In the genomic region with DNA sequence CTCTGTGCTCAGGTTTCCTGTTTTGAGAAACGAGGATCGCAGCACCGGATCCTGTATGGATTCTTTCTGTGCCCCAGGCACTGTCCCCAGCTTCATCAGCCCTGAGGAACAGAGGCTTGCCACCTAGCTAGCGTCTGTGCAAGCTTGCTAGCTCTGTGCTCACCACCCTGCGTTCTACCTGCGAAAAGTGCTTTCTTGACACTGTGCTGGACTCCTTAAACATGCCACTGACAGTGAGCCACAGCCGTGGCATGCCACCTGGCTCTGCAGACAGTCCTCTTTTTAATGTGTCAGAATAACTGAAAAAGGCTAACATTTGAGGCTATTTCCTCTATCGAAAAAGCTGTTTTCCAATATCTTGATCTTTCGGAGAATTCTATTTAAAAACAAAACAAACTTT, we compare ENCODE assay signal across 2 cellular contexts.
TF ChIP-seq lines count a peak whose summit lies in the region.

No MANE protein-coding gene starts in this region.

TF ChIP-seq in GM23338, 12 proteins besides CTCF, POLR2A, EP300 and RAD21 (continues in another document):
- TF ChIP-seq CREB1 (CRISPR knock-in tag; IDR thresholded peaks at IDR 0.05; ENCODE audit: low read depth) (no peak), STAT1 (IDR thresholded peaks at IDR 0.05; ENCODE audit: unreplicated experiment) (no peak), NANOG (IDR thresholded peaks at IDR 0.05; ENCODE audit: borderline replicate concordance) (no peak), EZH2 (IDR thresholded peaks at IDR 0.05; ENCODE audit: low read depth, unreplicated experiment) (no peak), JUNB (IDR thresholded peaks at IDR 0.05; ENCODE audit: unreplicated experiment) (no peak), POLR2AphosphoS5 (IDR thresholded peaks at IDR 0.05; ENCODE audit: low read depth) (no peak), ZNF331 (CRISPR knock-in tag; IDR thresholded peaks at IDR 0.05; ENCODE audit: low read depth) (no peak), ZNF114 (CRISPR knock-in tag; IDR thresholded peaks at IDR 0.05) (no peak)
- TF ChIP-seq, protein P1, sequence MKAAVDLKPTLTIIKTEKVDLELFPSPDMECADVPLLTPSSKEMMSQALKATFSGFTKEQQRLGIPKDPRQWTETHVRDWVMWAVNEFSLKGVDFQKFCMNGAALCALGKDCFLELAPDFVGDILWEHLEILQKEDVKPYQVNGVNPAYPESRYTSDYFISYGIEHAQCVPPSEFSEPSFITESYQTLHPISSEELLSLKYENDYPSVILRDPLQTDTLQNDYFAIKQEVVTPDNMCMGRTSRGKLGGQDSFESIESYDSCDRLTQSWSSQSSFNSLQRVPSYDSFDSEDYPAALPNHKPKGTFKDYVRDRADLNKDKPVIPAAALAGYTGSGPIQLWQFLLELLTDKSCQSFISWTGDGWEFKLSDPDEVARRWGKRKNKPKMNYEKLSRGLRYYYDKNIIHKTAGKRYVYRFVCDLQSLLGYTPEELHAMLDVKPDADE (IDR thresholded peaks at IDR 0.05): no peak
- TF ChIP-seq, protein P2, sequence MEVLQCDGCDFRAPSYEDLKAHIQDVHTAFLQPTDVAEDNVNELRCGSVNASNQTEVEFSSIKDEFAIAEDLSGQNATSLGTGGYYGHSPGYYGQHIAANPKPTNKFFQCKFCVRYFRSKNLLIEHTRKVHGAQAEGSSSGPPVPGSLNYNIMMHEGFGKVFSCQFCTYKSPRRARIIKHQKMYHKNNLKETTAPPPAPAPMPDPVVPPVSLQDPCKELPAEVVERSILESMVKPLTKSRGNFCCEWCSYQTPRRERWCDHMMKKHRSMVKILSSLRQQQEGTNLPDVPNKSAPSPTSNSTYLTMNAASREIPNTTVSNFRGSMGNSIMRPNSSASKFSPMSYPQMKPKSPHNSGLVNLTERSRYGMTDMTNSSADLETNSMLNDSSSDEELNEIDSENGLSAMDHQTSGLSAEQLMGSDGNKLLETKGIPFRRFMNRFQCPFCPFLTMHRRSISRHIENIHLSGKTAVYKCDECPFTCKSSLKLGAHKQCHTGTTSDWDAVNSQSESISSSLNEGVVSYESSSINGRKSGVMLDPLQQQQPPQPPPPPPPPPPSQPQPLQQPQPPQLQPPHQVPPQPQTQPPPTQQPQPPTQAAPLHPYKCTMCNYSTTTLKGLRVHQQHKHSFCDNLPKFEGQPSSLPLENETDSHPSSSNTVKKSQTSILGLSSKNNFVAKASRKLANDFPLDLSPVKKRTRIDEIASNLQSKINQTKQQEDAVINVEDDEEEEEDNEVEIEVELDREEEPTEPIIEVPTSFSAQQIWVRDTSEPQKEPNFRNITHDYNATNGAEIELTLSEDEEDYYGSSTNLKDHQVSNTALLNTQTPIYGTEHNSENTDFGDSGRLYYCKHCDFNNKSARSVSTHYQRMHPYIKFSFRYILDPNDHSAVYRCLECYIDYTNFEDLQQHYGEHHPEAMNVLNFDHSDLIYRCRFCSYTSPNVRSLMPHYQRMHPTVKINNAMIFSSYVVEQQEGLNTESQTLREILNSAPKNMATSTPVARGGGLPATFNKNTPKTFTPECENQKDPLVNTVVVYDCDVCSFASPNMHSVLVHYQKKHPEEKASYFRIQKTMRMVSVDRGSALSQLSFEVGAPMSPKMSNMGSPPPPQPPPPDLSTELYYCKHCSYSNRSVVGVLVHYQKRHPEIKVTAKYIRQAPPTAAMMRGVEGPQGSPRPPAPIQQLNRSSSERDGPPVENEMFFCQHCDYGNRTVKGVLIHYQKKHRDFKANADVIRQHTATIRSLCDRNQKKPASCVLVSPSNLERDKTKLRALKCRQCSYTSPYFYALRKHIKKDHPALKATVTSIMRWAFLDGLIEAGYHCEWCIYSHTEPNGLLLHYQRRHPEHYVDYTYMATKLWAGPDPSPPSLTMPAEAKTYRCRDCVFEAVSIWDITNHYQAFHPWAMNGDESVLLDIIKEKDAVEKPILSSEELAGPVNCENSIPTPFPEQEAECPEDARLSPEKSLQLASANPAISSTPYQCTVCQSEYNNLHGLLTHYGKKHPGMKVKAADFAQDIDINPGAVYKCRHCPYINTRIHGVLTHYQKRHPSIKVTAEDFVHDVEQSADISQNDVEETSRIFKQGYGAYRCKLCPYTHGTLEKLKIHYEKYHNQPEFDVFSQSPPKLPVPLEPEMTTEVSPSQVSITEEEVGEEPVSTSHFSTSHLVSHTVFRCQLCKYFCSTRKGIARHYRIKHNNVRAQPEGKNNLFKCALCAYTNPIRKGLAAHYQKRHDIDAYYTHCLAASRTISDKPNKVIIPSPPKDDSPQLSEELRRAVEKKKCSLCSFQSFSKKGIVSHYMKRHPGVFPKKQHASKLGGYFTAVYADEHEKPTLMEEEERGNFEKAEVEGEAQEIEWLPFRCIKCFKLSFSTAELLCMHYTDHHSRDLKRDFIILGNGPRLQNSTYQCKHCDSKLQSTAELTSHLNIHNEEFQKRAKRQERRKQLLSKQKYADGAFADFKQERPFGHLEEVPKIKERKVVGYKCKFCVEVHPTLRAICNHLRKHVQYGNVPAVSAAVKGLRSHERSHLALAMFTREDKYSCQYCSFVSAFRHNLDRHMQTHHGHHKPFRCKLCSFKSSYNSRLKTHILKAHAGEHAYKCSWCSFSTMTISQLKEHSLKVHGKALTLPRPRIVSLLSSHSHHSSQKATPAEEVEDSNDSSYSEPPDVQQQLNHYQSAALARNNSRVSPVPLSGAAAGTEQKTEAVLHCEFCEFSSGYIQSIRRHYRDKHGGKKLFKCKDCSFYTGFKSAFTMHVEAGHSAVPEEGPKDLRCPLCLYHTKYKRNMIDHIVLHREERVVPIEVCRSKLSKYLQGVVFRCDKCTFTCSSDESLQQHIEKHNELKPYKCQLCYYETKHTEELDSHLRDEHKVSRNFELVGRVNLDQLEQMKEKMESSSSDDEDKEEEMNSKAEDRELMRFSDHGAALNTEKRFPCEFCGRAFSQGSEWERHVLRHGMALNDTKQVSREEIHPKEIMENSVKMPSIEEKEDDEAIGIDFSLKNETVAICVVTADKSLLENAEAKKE (CRISPR knock-in tag; IDR thresholded peaks at IDR 0.05): no peak

TF ChIP-seq in K562, 482 proteins besides CTCF, POLR2A, EP300 and RAD21:
- TF ChIP-seq, protein P3, sequence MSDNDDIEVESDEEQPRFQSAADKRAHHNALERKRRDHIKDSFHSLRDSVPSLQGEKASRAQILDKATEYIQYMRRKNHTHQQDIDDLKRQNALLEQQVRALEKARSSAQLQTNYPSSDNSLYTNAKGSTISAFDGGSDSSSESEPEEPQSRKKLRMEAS (CRISPR knock-in tag; IDR thresholded peaks at IDR 0.05): no peak
- TF ChIP-seq NFE2 (IDR thresholded peaks at IDR 0.05; ENCODE audit: low read depth) (no peak), NR1H2 (CRISPR knock-in tag; IDR thresholded peaks at IDR 0.05) (no peak), TAF15 (IDR thresholded peaks at IDR 0.05; ENCODE audit: low read depth, low read length) (no peak), HNRNPLL (IDR thresholded peaks at IDR 0.05; ENCODE audit: low read depth, low read length, poor library complexity, severe bottlenecking) (no peak), COPS2 (conservative IDR thresholded peaks at IDR 0.05) (no peak), MAZ (CRISPR knock-in tag; conservative IDR thresholded peaks at IDR 0.05 in 1 of 2, IDR thresholded peaks at IDR 0.05 in 1 of 2) (no peak), POLR2AphosphoS2 (IDR thresholded peaks at IDR 0.05; ENCODE audit: low read length) (no peak), U2AF2 (optimal IDR thresholded peaks at IDR 0.05; ENCODE audit: low read depth, low read length) (no peak), NFE2L1 (tag; IDR thresholded peaks at IDR 0.05; ENCODE audit: borderline replicate concordance, low read depth) (no peak), DMBX1 (CRISPR knock-in tag; IDR thresholded peaks at IDR 0.05; ENCODE audit: borderline replicate concordance) (no peak)
- TF ChIP-seq, protein P4, sequence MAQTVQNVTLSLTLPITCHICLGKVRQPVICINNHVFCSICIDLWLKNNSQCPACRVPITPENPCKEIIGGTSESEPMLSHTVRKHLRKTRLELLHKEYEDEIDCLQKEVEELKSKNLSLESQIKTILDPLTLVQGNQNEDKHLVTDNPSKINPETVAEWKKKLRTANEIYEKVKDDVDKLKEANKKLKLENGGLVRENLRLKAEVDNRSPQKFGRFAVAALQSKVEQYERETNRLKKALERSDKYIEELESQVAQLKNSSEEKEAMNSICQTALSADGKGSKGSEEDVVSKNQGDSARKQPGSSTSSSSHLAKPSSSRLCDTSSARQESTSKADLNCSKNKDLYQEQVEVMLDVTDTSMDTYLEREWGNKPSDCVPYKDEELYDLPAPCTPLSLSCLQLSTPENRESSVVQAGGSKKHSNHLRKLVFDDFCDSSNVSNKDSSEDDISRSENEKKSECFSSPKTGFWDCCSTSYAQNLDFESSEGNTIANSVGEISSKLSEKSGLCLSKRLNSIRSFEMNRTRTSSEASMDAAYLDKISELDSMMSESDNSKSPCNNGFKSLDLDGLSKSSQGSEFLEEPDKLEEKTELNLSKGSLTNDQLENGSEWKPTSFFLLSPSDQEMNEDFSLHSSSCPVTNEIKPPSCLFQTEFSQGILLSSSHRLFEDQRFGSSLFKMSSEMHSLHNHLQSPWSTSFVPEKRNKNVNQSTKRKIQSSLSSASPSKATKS (CRISPR knock-in tag; IDR thresholded peaks at IDR 0.05): no peak
